In the genomic region with DNA sequence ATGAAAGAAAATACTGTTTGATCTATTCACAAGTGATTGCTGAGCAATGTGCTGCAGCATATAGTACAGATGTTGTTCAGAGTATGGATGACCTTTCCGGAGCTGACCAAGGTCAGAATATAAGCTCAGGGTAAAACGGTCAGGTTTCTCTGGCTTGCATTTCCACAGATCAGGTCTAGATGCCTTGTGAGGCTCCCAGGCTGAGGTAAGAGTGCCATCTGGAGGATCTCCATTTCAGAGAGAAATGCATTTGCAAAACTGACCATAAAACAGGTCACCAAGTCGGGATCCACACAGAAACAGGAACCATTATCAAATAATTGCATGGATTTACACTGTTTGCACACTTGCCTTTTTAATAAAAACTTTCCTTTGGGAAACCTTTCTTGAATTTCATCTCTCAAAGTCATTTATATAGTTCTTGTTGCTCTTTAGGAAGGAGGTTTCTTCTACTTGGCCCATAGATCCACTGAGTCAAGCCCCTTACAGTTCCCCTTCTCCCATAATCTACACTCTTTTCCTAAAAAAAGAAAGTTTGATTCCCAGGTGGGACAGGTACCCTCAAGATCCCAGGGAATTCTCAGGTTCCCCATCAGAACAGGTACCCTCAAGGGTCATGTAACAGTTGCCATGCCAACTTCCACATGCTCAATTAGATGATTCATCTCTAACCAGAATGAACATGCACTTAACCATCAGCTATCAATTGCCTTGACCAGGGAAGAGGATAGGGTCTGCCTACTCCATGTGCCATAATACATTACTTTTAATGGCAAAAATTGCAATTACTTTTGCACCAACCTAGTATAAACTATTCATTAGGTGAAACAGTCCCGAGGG, we compare ENCODE assay signal across 8 cellular contexts. TPM values are rescaled to one million over a fixed set of nuclear protein-coding genes. Genes with fewer than 3 reads are reported as not detected.
A peak's percentile ranks its signal among the peaks of the same experiment; 100 is the strongest.
DNase-seq lines count a peak whose midpoint lies in the region; ATAC-seq and TF ChIP-seq lines count a peak whose summit lies in the region.

No MANE protein-coding gene starts in this region.

- no peak overlapping the region for H3K27ac Mint-ChIP-seq in activated CD4-positive, alpha-beta T cell treated with anti-CD3 and anti-CD28 coated beads, Interleukin-2, amount 10 ng/mL, durations not matched to agents 24 days and 14 days

- no peak overlapping the region for H3K4me3 ChIP-seq in body of pancreas
- no peak overlapping the region for H3K4me3 ChIP-seq in tibial artery

- ATAC-seq in body of pancreas (no peak), HG03280 (IDR thresholded peaks at IDR 0.05; ENCODE audit: unreplicated experiment) (no peak)

- H3K27ac ChIP-seq in body of pancreas (no peak overlapping the region), tibial artery (no peak overlapping the region)

- H3K9me3 ChIP-seq in body of pancreas, result no peaks in the 10 kb centered on the region
- H3K9me3 ChIP-seq in tibial artery, result no peaks in the 10 kb centered on the region

- DNase-seq in SIG-M5 treated with dmso at 0.1 percent for 504 hours (lab: John Stamatoyannopoulos, UW; ENCODE audit: unreplicated experiment), result peak; percentile 9
- no peak for DNase-seq in SIG-M5 (lab: John Stamatoyannopoulos, UW)
- DNase-seq in NCI-H2196 treated with DMSO at 0.1 percent for 48 hours (lab: John Stamatoyannopoulos, UW; ENCODE audit: unreplicated experiment), result peak; percentile 41
- DNase-seq in body of pancreas, result peak in 2 of 4 donors; percentile 33 to 41
- peak; percentile 73 for DNase-seq in iris pigment epithelial cell (ENCODE audit: low read depth)
- DNase-seq in tibial artery, result no peak
- no peak for DNase-seq in activated CD4-positive, alpha-beta T cell treated with anti-CD3 and anti-CD28 coated beads, Interleukin-2, amount 10 ng/mL, durations not matched to agents 24 days and 14 days

- peaks cover 2% of the 10 kb centered on the region for H3K4me1 Mint-ChIP-seq in activated CD4-positive, alpha-beta T cell treated with anti-CD3 and anti-CD28 coated beads, Interleukin-2, amount 10 ng/mL, durations not matched to agents 24 days and 14 days

- TF ChIP-seq CTCF in body of pancreas (IDR thresholded peaks at IDR 0.05) (peak in 6 of 7 experiments; percentile 17 to 58 (median 38)), tibial artery (IDR thresholded peaks at IDR 0.05) (peak; percentile 49 to 76)

- peaks cover 0 to 17% of the 10 kb centered on the region in 2 donors for H3K36me3 ChIP-seq in body of pancreas (replicated peaks in 1 of 2; ENCODE audit: insufficient read depth in 1 of 2, low read depth in 2 of 2)
- H3K36me3 ChIP-seq in tibial artery, result peaks cover 13 to 39% (median 33%) of the 10 kb centered on the region in 3 donors

- no peaks in the 10 kb centered on the region for H3K27me3 Mint-ChIP-seq in activated CD4-positive, alpha-beta T cell treated with anti-CD3 and anti-CD28 coated beads, Interleukin-2, amount 10 ng/mL, durations not matched to agents 24 days and 14 days

- no peak overlapping the region for H3K4me3 Mint-ChIP-seq in activated CD4-positive, alpha-beta T cell treated with anti-CD3 and anti-CD28 coated beads, Interleukin-2, amount 10 ng/mL, durations not matched to agents 24 days and 14 days

- H3K36me3 Mint-ChIP-seq in activated CD4-positive, alpha-beta T cell treated with anti-CD3 and anti-CD28 coated beads, Interleukin-2, amount 10 ng/mL, durations not matched to agents 24 days and 14 days (ENCODE audit: low read depth), result peaks cover 24% of the 10 kb centered on the region

- TF ChIP-seq POLR2A in body of pancreas (IDR thresholded peaks at IDR 0.05), result no peak

- no peaks in the 10 kb centered on the region for H3K27me3 ChIP-seq in body of pancreas
- H3K27me3 ChIP-seq in tibial artery, result no peaks in the 10 kb centered on the region

- H3K9me3 Mint-ChIP-seq in activated CD4-positive, alpha-beta T cell treated with anti-CD3 and anti-CD28 coated beads, Interleukin-2, amount 10 ng/mL, durations not matched to agents 24 days and 14 days, result no peaks in the 10 kb centered on the region

- WGBS in body of pancreas, 2 donors, result 32 to 34% methylated on average over 4 of the region's 4 CpGs

- no peaks in the 10 kb centered on the region for H3K4me1 ChIP-seq in body of pancreas
- H3K4me1 ChIP-seq in tibial artery, result peaks cover 0 to 8% (median 0%) of the 10 kb centered on the region in 4 donors

- intact Hi-C loops in body of pancreas (cut with DNase I) (no loop called here), tibial artery (cut with DNase I; ENCODE audit: low total_unique reads) (loop anchor here (2.0 kb wide), 1 partner anchor 426 kb away; no protein-coding TSS in a partner anchor)
- intact Hi-C loops in activated CD4-positive, alpha-beta T cell treated with anti-CD3 and anti-CD28 coated beads, Interleukin-2, amount 10 ng/mL, durations not matched to agents 24 days and 14 days (cut with micrococcal nuclease), result loop anchor here (1.0 kb wide), 1 partner anchor 426 kb away; no protein-coding TSS in a partner anchor

RNA-seq across cellular contexts. Expression of gene TMPRSS5, which starts 25.0 kb away (rescaled TPM):
- total RNA-seq in body of pancreas, result under 1 TPM in 1 of 2 donors, not detected in 1; 0.33 TPM
- total RNA-seq in activated CD4-positive, alpha-beta T cell treated with anti-CD3 and anti-CD28 coated beads, Interleukin-2, amount 10 ng/mL, durations not matched to agents 24 days and 14 days, result 1.2 and 2.6 TPM in 2 replicates

RNA-seq across cellular contexts. Expression of gene ZW10, which starts 42.4 kb away (rescaled TPM):
- 10 to 100 TPM in 1 of 2 donors, 1 to 10 TPM in 1; 6.9 to 10.4 TPM for total RNA-seq in body of pancreas
- total RNA-seq in activated CD4-positive, alpha-beta T cell treated with anti-CD3 and anti-CD28 coated beads, Interleukin-2, amount 10 ng/mL, durations not matched to agents 24 days and 14 days, result 21.3 and 24.2 TPM in 2 replicates

RNA-seq across cellular contexts. Expression of gene CLDN25, which starts 48.5 kb away (rescaled TPM):
- total RNA-seq in body of pancreas, result not detected
- not detected in 2 replicates for total RNA-seq in activated CD4-positive, alpha-beta T cell treated with anti-CD3 and anti-CD28 coated beads, Interleukin-2, amount 10 ng/mL, durations not matched to agents 24 days and 14 days

Comparison
In these comparisons a context has a peak if more than half of its experiments do, and no peak if none do; other contexts are left out.
1. DNase-seq: peak in SIG-M5 treated with dmso at 0.1 percent for 504 hours (single experiment), NCI-H2196 treated with DMSO at 0.1 percent for 48 hours (single experiment) and iris pigment epithelial cell (single experiment); none in SIG-M5 (single experiment), tibial artery (0 of 2) and activated CD4-positive, alpha-beta T cell treated with anti-CD3 and anti-CD28 coated beads, Interleukin-2, amount 10 ng/mL, durations not matched to agents 24 days and 14 days (single experiment).